1 cellular context compared by ENCODE assay signal in genomic region chr22:19742160-19743066, GRCh38.
TF ChIP-seq lines count a peak whose summit lies in the region.

No MANE protein-coding gene starts in this region.

TF ChIP-seq in HepG2, 621 proteins besides CTCF, POLR2A, EP300 and RAD21:
- peak; percentile 94 for TF ChIP-seq CREB1 (IDR thresholded peaks at IDR 0.05)
- no peak for TF ChIP-seq CREB1 (CRISPR knock-in tag; IDR thresholded peaks at IDR 0.05)
- TF ChIP-seq SRSF4 (IDR thresholded peaks at IDR 0.05; ENCODE audit: low read depth, low read length, poor library complexity, severe bottlenecking), result no peak
- TF ChIP-seq MNT (IDR thresholded peaks at IDR 0.05), result peak; percentile 32; the same call in 1 of the 2 replicates
- no peak for TF ChIP-seq FOXC1 (CRISPR knock-in tag; IDR thresholded peaks at IDR 0.05; ENCODE audit: borderline replicate concordance)
- no peak for TF ChIP-seq ZNF34 (CRISPR knock-in tag; IDR thresholded peaks at IDR 0.05; ENCODE audit: borderline replicate concordance)
- peak; percentile 82 for TF ChIP-seq ATF7 (IDR thresholded peaks at IDR 0.05)
- no peak for TF ChIP-seq ATF7 (CRISPR knock-in tag; IDR thresholded peaks at IDR 0.05)
